In genomic region chr7:107995184-107996071, GRCh38 we compare ENCODE assay signal across 9 cellular contexts. TPM values are rescaled to one million over a fixed set of nuclear protein-coding genes. Genes with fewer than 3 reads are reported as not detected.
DNase-seq lines count a peak whose midpoint lies in the region; ATAC-seq, FAIRE-seq and TF ChIP-seq lines count a peak whose summit lies in the region.
"Had no signal": no experiment of that assay in that cellular context is flagged by ENCODE, and none has a peak within 500 bp of the region (broad histone marks: within the 10 kb centered on the region; RNA-seq: fewer than 3 reads in every experiment).

No MANE protein-coding gene starts in this region.

- H3K9ac ChIP-seq in rectal smooth muscle tissue (ENCODE audit: low read length) = no peak overlapping the region

- no peak for ATAC-seq in GM21390 (IDR thresholded peaks at IDR 0.05; ENCODE audit: unreplicated experiment)

- peak; percentile 44 for DNase-seq in H54 (ENCODE audit: insufficient read length, low spot score)
- DNase-seq in SJCRH30 = peak; percentile 83 to 89
- DNase-seq in foreskin melanocyte = peak; percentile 74
- DNase-seq in T-helper 1 cell = no peak
- no peak for DNase-seq in activated effector memory CD4-positive, alpha-beta T cell treated with Interleukin-2 at 50 U/mL for 16 hours
- DNase-seq in activated CD4-positive, alpha-beta T cell treated with anti-CD3 and anti-CD28 coated beads, Interleukin-2, amount 50 U/mL, for 4 hours = no peak
- DNase-seq: NCI-H2029 treated with DMSO at 0.1 percent for 48 hours had no signal

- H3K4me1 ChIP-seq in SJCRH30 = peaks cover 38% of the 10 kb centered on the region
- peaks cover 22% of the 10 kb centered on the region for H3K4me1 ChIP-seq in rectal smooth muscle tissue (ENCODE audit: control insufficient read depth, insufficient read depth, low read length)

- H3K4me3 ChIP-seq in SJCRH30 (no peak overlapping the region), rectal smooth muscle tissue (ENCODE audit: low read length) (no peak overlapping the region)

- H3K9me3 ChIP-seq in SJCRH30 (replicated peaks) = no peaks in the 10 kb centered on the region

- peaks cover 36% of the 10 kb centered on the region for H3K36me3 ChIP-seq in SJCRH30
- peaks cover 9% of the 10 kb centered on the region for H3K36me3 ChIP-seq in rectal smooth muscle tissue (ENCODE audit: control insufficient read depth, insufficient read depth, low read length)

- TF ChIP-seq POLR2A in H54 (IDR thresholded peaks at IDR 0.05; ENCODE audit: low read depth, low read length) = no peak

- peak; percentile 80 for FAIRE-seq in H54 (lab: Jason Lieb, UNC)

- no peaks in the 10 kb centered on the region for H3K27me3 ChIP-seq in SJCRH30
- H3K27me3 ChIP-seq in rectal smooth muscle tissue (ENCODE audit: control insufficient read depth, insufficient read depth, low read length) = no peaks in the 10 kb centered on the region

- peak overlapping the region; percentile 91 for H3K27ac ChIP-seq in SJCRH30
- peak overlapping the region; percentile 54 for H3K27ac ChIP-seq in rectal smooth muscle tissue (ENCODE audit: low read depth, low read length)

RNA-seq across cellular contexts. Expression of gene LAMB1, which starts 7.5 kb away (rescaled TPM):
- total RNA-seq in SJCRH30 (2014; rRNA removed; shearing (Covaris generic)) = 100 and 106 TPM in 2 replicates

Comparison
In these comparisons a context has a peak if more than half of its experiments do, and no peak if none do; other contexts are left out.
1. DNase-seq: peak in H54 (single experiment), SJCRH30 (2 of 2) and foreskin melanocyte (single experiment); none in T-helper 1 cell (0 of 5), activated effector memory CD4-positive, alpha-beta T cell treated with Interleukin-2 at 50 U/mL for 16 hours (single experiment) and activated CD4-positive, alpha-beta T cell treated with anti-CD3 and anti-CD28 coated beads, Interleukin-2, amount 50 U/mL, for 4 hours (0 of 2).